Comparison of ENCODE assay signal across 13 cellular contexts in genomic region chr9:99966720-99967119, GRCh38.
DNase-seq lines count a peak whose midpoint lies in the region; ATAC-seq, FAIRE-seq and TF ChIP-seq lines count a peak whose summit lies in the region.
"Had no signal": no experiment of that assay in that cellular context is flagged by ENCODE, and none has a peak within 500 bp of the region (broad histone marks: within the 10 kb centered on the region; RNA-seq: fewer than 3 reads in every experiment).

No MANE protein-coding gene starts in this region.

- peak; percentile 77 for FAIRE-seq in urothelium cell line (lab: Jason Lieb, UNC)
- FAIRE-seq: endometrium, islet of Langerhans had no signal

- peak; percentile 12 to 71 for DNase-seq in cardiac muscle cell (ENCODE audit: low read depth in 1 of 2, low spot score in 1 of 2)
- DNase-seq in heart left ventricle = no peak
- peak in 4 of 7 donors; percentile 14 to 29 (median 19) for DNase-seq in adrenal gland
- DNase-seq in iPS DF 19.7 (ENCODE audit: low read depth, low spot score) = peak; percentile 60
- peak; percentile 84 for DNase-seq in urothelium cell line (ENCODE audit: low spot score)
- DNase-seq in right cardiac atrium = no peak
- DNase-seq in NCI-H146 (lab: John Stamatoyannopoulos, UW) = no peak
- DNase-seq: DMS79, NCI-H526 had no signal

- H3K9me3 ChIP-seq in cardiac muscle cell (ENCODE audit: low read depth) = no peaks in the 10 kb centered on the region
- H3K9me3 ChIP-seq in heart left ventricle = no peaks in the 10 kb centered on the region
- H3K9me3 ChIP-seq in adrenal gland (replicated peaks in 1 of 3) = no peaks in the 10 kb centered on the region
- H3K9me3 ChIP-seq in right cardiac atrium (ENCODE audit: control insufficient read depth, low read length) = no peaks in the 10 kb centered on the region

- peaks cover 7% of the 10 kb centered on the region for H3K36me3 ChIP-seq in cardiac muscle cell
- peaks cover 0 to 83% (median 43%) of the 10 kb centered on the region in 9 donors for H3K36me3 ChIP-seq in heart left ventricle
- peaks cover 0 to 14% of the 10 kb centered on the region in 2 donors for H3K36me3 ChIP-seq in adrenal gland (replicated peaks in 1 of 2)

- H3K27me3 ChIP-seq in cardiac muscle cell = no peaks in the 10 kb centered on the region
- H3K27me3 ChIP-seq in heart left ventricle = no peaks in the 10 kb centered on the region
- H3K27me3 ChIP-seq in adrenal gland = no peaks in the 10 kb centered on the region
- no peaks in the 10 kb centered on the region for H3K27me3 ChIP-seq in right cardiac atrium (ENCODE audit: control insufficient read depth, insufficient read depth)

- TF ChIP-seq CTCF in cardiac muscle cell (IDR thresholded peaks at IDR 0.05; ENCODE audit: low read depth, low read length) (no peak), heart left ventricle (IDR thresholded peaks at IDR 0.05) (no peak), adrenal gland (IDR thresholded peaks at IDR 0.05) (no peak)

- WGBS in heart left ventricle, 4 donors = 54 to 66% (median 64%) methylated on average over 2 of the region's 2 CpGs
- WGBS in adrenal gland, 4 donors = 63 to 78% (median 69%) methylated on average over 2 of the region's 2 CpGs
- 65% methylated on average over 2 of the region's 2 CpGs for WGBS in right cardiac atrium

- no peak for TF ChIP-seq POLR2A in heart left ventricle (IDR thresholded peaks at IDR 0.05)
- TF ChIP-seq POLR2A in adrenal gland (IDR thresholded peaks at IDR 0.05) = no peak

- ATAC-seq in heart left ventricle = no peak
- ATAC-seq in GM18502 (IDR thresholded peaks at IDR 0.05; ENCODE audit: poor library complexity, unreplicated experiment) = no peak
- ATAC-seq in right cardiac atrium = no peak
- ATAC-seq: stimulated activated memory B cell treated with anti-CD40 and anti-IgM and Interleukin-4, amounts not matched to agents 10 μg/mL and 1 μg/mL and 100 μg/mL, for 72 hours had no signal

- H3K4me3 ChIP-seq in cardiac muscle cell (no peak overlapping the region), heart left ventricle (no peak overlapping the region), adrenal gland (no peak overlapping the region), right cardiac atrium (ENCODE audit: low read length) (no peak overlapping the region)

- intact Hi-C loops in heart left ventricle (cut with DNase I) = no loop called here
- intact Hi-C loops in adrenal gland (cut with DNase I) = no loop called here
- intact Hi-C loops in right cardiac atrium (cut with DNase I) = no loop called here

- peaks cover 24% of the 10 kb centered on the region for H3K4me1 ChIP-seq in cardiac muscle cell (ENCODE audit: low read depth)
- no peaks in the 10 kb centered on the region for H3K4me1 ChIP-seq in heart left ventricle
- H3K4me1 ChIP-seq in adrenal gland (replicated peaks in 1 of 2) = no peaks in the 10 kb centered on the region
- H3K4me1 ChIP-seq in right cardiac atrium (ENCODE audit: control insufficient read depth, insufficient read depth, low read length) = no peaks in the 10 kb centered on the region

- H3K27ac ChIP-seq in cardiac muscle cell (peak overlapping the region; percentile 71), heart left ventricle (no peak overlapping the region), adrenal gland (no peak overlapping the region), right cardiac atrium (ENCODE audit: low read length) (no peak overlapping the region)

Comparison
In these comparisons a context has a peak if more than half of its experiments do, and no peak if none do; other contexts are left out.
1. DNase-seq: peak in cardiac muscle cell (2 of 2), adrenal gland (4 of 7), iPS DF 19.7 (single experiment) and urothelium cell line (single experiment); none in heart left ventricle (0 of 5), right cardiac atrium (0 of 3) and NCI-H146 (single experiment).